In the genomic region with DNA sequence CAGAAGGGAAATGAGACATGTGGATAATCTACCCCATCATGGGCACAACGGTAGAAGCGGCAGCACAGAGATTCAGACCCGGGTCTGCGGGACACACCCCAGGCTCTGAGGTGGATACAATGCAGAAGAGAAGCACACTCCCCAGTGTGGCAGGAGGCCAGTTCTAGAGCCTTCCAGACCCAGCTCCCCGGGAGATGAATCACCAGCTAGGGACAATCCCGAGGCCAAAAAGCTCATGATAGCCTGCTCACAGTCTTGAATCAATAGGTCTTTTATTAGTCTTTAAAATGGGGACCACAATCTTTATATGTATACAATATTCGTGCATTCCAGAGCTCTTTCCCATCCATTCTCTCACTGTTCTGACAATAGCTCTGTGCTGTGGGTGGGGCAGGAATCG, we compare ENCODE assay signal across 1 cellular context.
TF ChIP-seq lines count a peak whose summit lies in the region.

No MANE protein-coding gene starts in this region.

TF ChIP-seq in WTC11, 78 proteins besides CTCF, POLR2A, EP300 and RAD21:
- no peak for TF ChIP-seq HMGA2 (CRISPR knock-in tag; IDR thresholded peaks at IDR 0.05)
- no peak for TF ChIP-seq ZNF219 (CRISPR knock-in tag; IDR thresholded peaks at IDR 0.05; ENCODE audit: borderline replicate concordance)
- TF ChIP-seq CBFB (CRISPR knock-in tag; IDR thresholded peaks at IDR 0.05; ENCODE audit: low read depth), result no peak
- no peak for TF ChIP-seq NFE2L1 (CRISPR knock-in tag; IDR thresholded peaks at IDR 0.05)
- TF ChIP-seq, protein P1, sequence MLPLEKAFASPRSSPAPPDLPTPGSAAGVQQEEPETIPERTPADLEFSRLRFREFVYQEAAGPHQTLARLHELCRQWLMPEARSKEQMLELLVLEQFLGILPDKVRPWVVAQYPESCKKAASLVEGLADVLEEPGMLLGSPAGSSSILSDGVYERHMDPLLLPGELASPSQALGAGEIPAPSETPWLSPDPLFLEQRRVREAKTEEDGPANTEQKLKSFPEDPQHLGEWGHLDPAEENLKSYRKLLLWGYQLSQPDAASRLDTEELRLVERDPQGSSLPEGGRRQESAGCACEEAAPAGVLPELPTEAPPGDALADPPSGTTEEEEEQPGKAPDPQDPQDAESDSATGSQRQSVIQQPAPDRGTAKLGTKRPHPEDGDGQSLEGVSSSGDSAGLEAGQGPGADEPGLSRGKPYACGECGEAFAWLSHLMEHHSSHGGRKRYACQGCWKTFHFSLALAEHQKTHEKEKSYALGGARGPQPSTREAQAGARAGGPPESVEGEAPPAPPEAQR (CRISPR knock-in tag; IDR thresholded peaks at IDR 0.05), result no peak
- TF ChIP-seq, protein P2, sequence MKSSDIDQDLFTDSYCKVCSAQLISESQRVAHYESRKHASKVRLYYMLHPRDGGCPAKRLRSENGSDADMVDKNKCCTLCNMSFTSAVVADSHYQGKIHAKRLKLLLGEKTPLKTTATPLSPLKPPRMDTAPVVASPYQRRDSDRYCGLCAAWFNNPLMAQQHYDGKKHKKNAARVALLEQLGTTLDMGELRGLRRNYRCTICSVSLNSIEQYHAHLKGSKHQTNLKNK (CRISPR knock-in tag; IDR thresholded peaks at IDR 0.05), result no peak
- TF ChIP-seq, protein P3, sequence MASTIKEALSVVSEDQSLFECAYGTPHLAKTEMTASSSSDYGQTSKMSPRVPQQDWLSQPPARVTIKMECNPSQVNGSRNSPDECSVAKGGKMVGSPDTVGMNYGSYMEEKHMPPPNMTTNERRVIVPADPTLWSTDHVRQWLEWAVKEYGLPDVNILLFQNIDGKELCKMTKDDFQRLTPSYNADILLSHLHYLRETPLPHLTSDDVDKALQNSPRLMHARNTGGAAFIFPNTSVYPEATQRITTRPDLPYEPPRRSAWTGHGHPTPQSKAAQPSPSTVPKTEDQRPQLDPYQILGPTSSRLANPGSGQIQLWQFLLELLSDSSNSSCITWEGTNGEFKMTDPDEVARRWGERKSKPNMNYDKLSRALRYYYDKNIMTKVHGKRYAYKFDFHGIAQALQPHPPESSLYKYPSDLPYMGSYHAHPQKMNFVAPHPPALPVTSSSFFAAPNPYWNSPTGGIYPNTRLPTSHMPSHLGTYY (CRISPR knock-in tag; IDR thresholded peaks at IDR 0.05), result no peak
- no peak for TF ChIP-seq CREB1 (CRISPR knock-in tag; IDR thresholded peaks at IDR 0.05)
- TF ChIP-seq ZNF263 (CRISPR knock-in tag; IDR thresholded peaks at IDR 0.05; ENCODE audit: low read depth), result no peak
